ENCODE assay signal across 8 cellular contexts in genomic region chr19:52026255-52026990, GRCh38. TPM values are rescaled to one million over a fixed set of nuclear protein-coding genes. Genes with fewer than 3 reads are reported as not detected.
DNase-seq lines count a peak whose midpoint lies in the region; ATAC-seq and TF ChIP-seq lines count a peak whose summit lies in the region.
"Not testable (repeated sequence)": the region's sequence is repeated elsewhere in the genome, so short reads cannot be mapped to it uniquely, and the experiment has no call there.

No MANE protein-coding gene starts in this region.

- not testable (repeated sequence) for ATAC-seq in CD8-positive, alpha-beta T cell; T-cell (replicated peaks in 1 of 4); naive thymus-derived CD4-positive, alpha-beta T cell

- H3K4me1 Mint-ChIP-seq in CD8-positive, alpha-beta T cell (ENCODE audit: low read depth): peaks cover 30% of the 10 kb centered on the region
- H3K4me1 Mint-ChIP-seq in HFFc6 (ENCODE audit: low read depth) (peaks cover 17% of the 10 kb centered on the region), T-cell (peaks cover 24 to 35% (median 28%) of the 10 kb centered on the region in 3 donors)
- H3K4me1 Mint-ChIP-seq in activated T-helper 1 cell treated with anti-CD3 and anti-CD28 coated beads, Interleukin-12 subunit alpha, Interleukin-12 subunit beta, Interleukin-2, Interleukin-4 antibody, amounts not matched to agents 30 ng/mL and 10 ng/mL and 1 ng/mL, durations not matched to agents 14 hours and 24 hours and 36 hours (ENCODE audit: low read depth): peaks cover 36% of the 10 kb centered on the region
- not testable (repeated sequence) for H3K4me1 Mint-ChIP-seq in endodermal cell
- H3K4me1 Mint-ChIP-seq in naive thymus-derived CD4-positive, alpha-beta T cell: peaks cover 8 to 35% (median 31%) of the 10 kb centered on the region in 7 donors

- H3K36me3 ChIP-seq in CD8-positive, alpha-beta T cell (ENCODE audit: insufficient read depth, low read length): peaks cover 30% of the 10 kb centered on the region
- H3K36me3 ChIP-seq in endodermal cell (ENCODE audit: control insufficient read depth, insufficient read depth, low read length): peaks cover 57% of the 10 kb centered on the region
- H3K36me3 ChIP-seq in naive thymus-derived CD4-positive, alpha-beta T cell (ENCODE audit: control insufficient read depth in 2 of 3, insufficient read depth in 3 of 3, low read length in 3 of 3): peaks cover 19 to 47% (median 20%) of the 10 kb centered on the region in 3 experiments
- not testable (repeated sequence) for H3K36me3 ChIP-seq in prostate gland

- POLR2A ChIA-PET in CD8-positive, alpha-beta T cell (lab: Charles Lee); T-cell (lab: Charles Lee): not testable (repeated sequence)
- POLR2A ChIA-PET in naive thymus-derived CD4-positive, alpha-beta T cell (lab: Charles Lee): interaction anchor here (2.8 to 2.9 kb wide), 2 partner anchors 18 to 22 kb away, joined by 13 to 25 read pairs; partner anchors contain the start of genes ZNF432 and ZNF615

- H3K27me3 Mint-ChIP-seq in CD8-positive, alpha-beta T cell (ENCODE audit: low read depth); HFFc6 (ENCODE audit: insufficient read depth); T-cell; activated T-helper 1 cell treated with anti-CD3 and anti-CD28 coated beads, Interleukin-12 subunit alpha, Interleukin-12 subunit beta, Interleukin-2, Interleukin-4 antibody, amounts not matched to agents 30 ng/mL and 10 ng/mL and 1 ng/mL, durations not matched to agents 14 hours and 24 hours and 36 hours (ENCODE audit: insufficient read depth); endodermal cell (ENCODE audit: insufficient read depth); naive thymus-derived CD4-positive, alpha-beta T cell: not testable (repeated sequence)

- H3K27ac ChIP-seq in CD8-positive, alpha-beta T cell (ENCODE audit: low read depth, low read length); naive thymus-derived CD4-positive, alpha-beta T cell (ENCODE audit: low read depth, low read length): not testable (repeated sequence)
- H3K27ac ChIP-seq in endodermal cell (ENCODE audit: low read depth, low read length) (peak overlapping the region; percentile 85), prostate gland (peak overlapping the region; percentile 91 to 97)

- DNase-seq in CD8-positive, alpha-beta T cell; HFFc6; T-cell; activated T-helper 1 cell treated with anti-CD3 and anti-CD28 coated beads, Interleukin-12 subunit alpha, Interleukin-12 subunit beta, Interleukin-2, Interleukin-4 antibody, amounts not matched to agents 30 ng/mL and 10 ng/mL and 1 ng/mL, durations not matched to agents 14 hours and 24 hours and 36 hours (ENCODE audit: low spot score); naive thymus-derived CD4-positive, alpha-beta T cell: not testable (repeated sequence)
- DNase-seq in endodermal cell (peak; percentile 57), islet precursor cell (peak; percentile 56), prostate gland (ENCODE audit: low spot score) (peak; percentile 22)

- 63 to 77% methylated on average over 7 to 15 of the region's 15 CpGs for WGBS in endodermal cell (ENCODE audit: insufficient coverage in 1 of 2, insufficient read length in 1 of 2), 2 experiments
- 61% methylated on average over 15 of the region's 15 CpGs for WGBS in prostate gland

- peaks cover 47% of the 10 kb centered on the region for H3K9me3 Mint-ChIP-seq in CD8-positive, alpha-beta T cell
- H3K9me3 Mint-ChIP-seq in HFFc6 (peaks cover 66% of the 10 kb centered on the region), T-cell (peaks cover 21 to 40% (median 28%) of the 10 kb centered on the region in 3 donors), endodermal cell (peaks cover 74% of the 10 kb centered on the region)
- H3K9me3 Mint-ChIP-seq in activated T-helper 1 cell treated with anti-CD3 and anti-CD28 coated beads, Interleukin-12 subunit alpha, Interleukin-12 subunit beta, Interleukin-2, Interleukin-4 antibody, amounts not matched to agents 30 ng/mL and 10 ng/mL and 1 ng/mL, durations not matched to agents 14 hours and 24 hours and 36 hours: peaks cover 57% of the 10 kb centered on the region
- peaks cover 5 to 87% (median 54%) of the 10 kb centered on the region in 11 donors for H3K9me3 Mint-ChIP-seq in naive thymus-derived CD4-positive, alpha-beta T cell

- H3K27ac Mint-ChIP-seq in CD8-positive, alpha-beta T cell; HFFc6; T-cell; activated T-helper 1 cell treated with anti-CD3 and anti-CD28 coated beads, Interleukin-12 subunit alpha, Interleukin-12 subunit beta, Interleukin-2, Interleukin-4 antibody, amounts not matched to agents 30 ng/mL and 10 ng/mL and 1 ng/mL, durations not matched to agents 14 hours and 24 hours and 36 hours; naive thymus-derived CD4-positive, alpha-beta T cell: not testable (repeated sequence)
- H3K27ac Mint-ChIP-seq in endodermal cell: peak overlapping the region; percentile 99

- TF ChIP-seq POLR2A in prostate gland (IDR thresholded peaks at IDR 0.05): not testable (repeated sequence)

- H3K4me3 Mint-ChIP-seq in CD8-positive, alpha-beta T cell: peak overlapping the region; percentile 5
- peak overlapping the region; percentile 93; the same call in 1 of the 2 replicates for H3K4me3 Mint-ChIP-seq in HFFc6
- H3K4me3 Mint-ChIP-seq in T-cell: peak overlapping the region; percentile 39 to 94 (median 92)
- H3K4me3 Mint-ChIP-seq in activated T-helper 1 cell treated with anti-CD3 and anti-CD28 coated beads, Interleukin-12 subunit alpha, Interleukin-12 subunit beta, Interleukin-2, Interleukin-4 antibody, amounts not matched to agents 30 ng/mL and 10 ng/mL and 1 ng/mL, durations not matched to agents 14 hours and 24 hours and 36 hours: peak overlapping the region; percentile 92
- peak overlapping the region; percentile 100 for H3K4me3 Mint-ChIP-seq in endodermal cell
- H3K4me3 Mint-ChIP-seq in naive thymus-derived CD4-positive, alpha-beta T cell: peak overlapping the region in 8 of 10 donors; percentile 89 to 99 (median 96)

- intact Hi-C loops in CD8-positive, alpha-beta T cell (cut with DNase I, micrococcal nuclease): loop anchor here in 1 of 2 experiments (5.0 kb wide), 1 partner anchor 111 kb away; the partner anchor contains the start of gene ZNF616
- intact Hi-C loops in activated T-helper 1 cell treated with anti-CD3 and anti-CD28 coated beads, Interleukin-12 subunit alpha, Interleukin-12 subunit beta, Interleukin-2, Interleukin-4 antibody, amounts not matched to agents 30 ng/mL and 10 ng/mL and 1 ng/mL, durations not matched to agents 14 hours and 24 hours and 36 hours (cut with micrococcal nuclease): loop anchor here (5.0 kb wide), 4 partner anchors 39 to 511 kb away; partner anchors contain the start of genes ZNF350 and ZNF616
- intact Hi-C loops in naive thymus-derived CD4-positive, alpha-beta T cell (cut with micrococcal nuclease): loop anchor here in 1 of 2 donors (5.0 kb wide), 2 partner anchors 576 to 1171 kb away; no protein-coding TSS in a partner anchor
- intact Hi-C loops in prostate gland (cut with DNase I): not testable (repeated sequence)

- H3K4me3 ChIP-seq in CD8-positive, alpha-beta T cell (ENCODE audit: low read depth, low read length); naive thymus-derived CD4-positive, alpha-beta T cell (ENCODE audit: low read length): not testable (repeated sequence)
- H3K4me3 ChIP-seq in endodermal cell (ENCODE audit: low read length) (peak overlapping the region; percentile 94), prostate gland (peak overlapping the region in 1 of 2 donors; percentile 69)

- peaks cover 21% of the 10 kb centered on the region for H3K9me3 ChIP-seq in CD8-positive, alpha-beta T cell (ENCODE audit: low read length)
- H3K9me3 ChIP-seq in endodermal cell (ENCODE audit: control insufficient read depth, low read length): peaks cover 76% of the 10 kb centered on the region
- peaks cover 4 to 45% (median 13%) of the 10 kb centered on the region in 3 experiments for H3K9me3 ChIP-seq in naive thymus-derived CD4-positive, alpha-beta T cell (ENCODE audit: control insufficient read depth in 2 of 3, low read length in 3 of 3)
- H3K9me3 ChIP-seq in prostate gland: not testable (repeated sequence)

- H3K4me1 ChIP-seq in CD8-positive, alpha-beta T cell (ENCODE audit: insufficient read depth, low read length): peaks cover 10% of the 10 kb centered on the region
- H3K4me1 ChIP-seq in endodermal cell (ENCODE audit: control insufficient read depth, insufficient read depth, low read length); prostate gland (replicated peaks): not testable (repeated sequence)
- peaks cover 12 to 16% of the 10 kb centered on the region in 2 donors for H3K4me1 ChIP-seq in naive thymus-derived CD4-positive, alpha-beta T cell (ENCODE audit: control insufficient read depth in 2 of 2, insufficient read depth in 2 of 2, low read length in 2 of 2)

- CTCF ChIA-PET in CD8-positive, alpha-beta T cell (lab: Charles Lee); T-cell (lab: Charles Lee); naive thymus-derived CD4-positive, alpha-beta T cell (lab: Charles Lee): not testable (repeated sequence)

- peaks cover 79% of the 10 kb centered on the region for H3K36me3 Mint-ChIP-seq in CD8-positive, alpha-beta T cell
- peaks cover 82% of the 10 kb centered on the region for H3K36me3 Mint-ChIP-seq in HFFc6 (ENCODE audit: low read depth)
- H3K36me3 Mint-ChIP-seq in T-cell: peaks cover 56% of the 10 kb centered on the region
- H3K36me3 Mint-ChIP-seq in activated T-helper 1 cell treated with anti-CD3 and anti-CD28 coated beads, Interleukin-12 subunit alpha, Interleukin-12 subunit beta, Interleukin-2, Interleukin-4 antibody, amounts not matched to agents 30 ng/mL and 10 ng/mL and 1 ng/mL, durations not matched to agents 14 hours and 24 hours and 36 hours (ENCODE audit: low read depth): peaks cover 72% of the 10 kb centered on the region
- peaks cover 69% of the 10 kb centered on the region for H3K36me3 Mint-ChIP-seq in endodermal cell (ENCODE audit: low read depth)
- peaks cover 32 to 84% (median 63%) of the 10 kb centered on the region in 5 donors for H3K36me3 Mint-ChIP-seq in naive thymus-derived CD4-positive, alpha-beta T cell

- not testable (repeated sequence) for H3K27me3 ChIP-seq in CD8-positive, alpha-beta T cell (ENCODE audit: insufficient read depth, low read length); endodermal cell (ENCODE audit: control insufficient read depth, insufficient read depth, low read length, poor library complexity, severe bottlenecking); naive thymus-derived CD4-positive, alpha-beta T cell (ENCODE audit: control insufficient read depth in 2 of 2, insufficient read depth in 2 of 2, low read length in 2 of 2); prostate gland (replicated peaks; ENCODE audit: insufficient read depth)

- peak overlapping the region; percentile 98 for H3K9ac ChIP-seq in endodermal cell (ENCODE audit: extremely low read depth, low read length, poor library complexity, severe bottlenecking)

- TF ChIP-seq CTCF in CD8-positive, alpha-beta T cell (IDR thresholded peaks at IDR 0.05); HFFc6 (IDR thresholded peaks at IDR 0.05); endodermal cell (conservative IDR thresholded peaks at IDR 0.05); prostate gland (IDR thresholded peaks at IDR 0.05): not testable (repeated sequence)

RNA-seq across cellular contexts. Expression of gene ZNF614, which starts 1.8 kb away (rescaled TPM):
- 10 to 100 TPM; 10.6 to 11.4 TPM for total RNA-seq in CD8-positive, alpha-beta T cell
- 1 to 10 TPM; 4.1 to 7.2 (median 5.3) TPM for total RNA-seq in HFFc6 (2021; fragmentation: NEBNext Ultra II Directional; extraction: Animal tissue kit (Norgen Biotek cat#: 25700))
- total RNA-seq in T-cell (10 to 100 TPM in 1 of 5 donors, 1 to 10 TPM in 4; 7.5 to 10.1 (median 9.2) TPM), endodermal cell (10 to 100 TPM; 46.2 to 66.7 TPM), prostate gland (10 to 100 TPM; 12.7 to 15.4 TPM)
- 11.2 and 11.3 TPM in 2 replicates for total RNA-seq in activated T-helper 1 cell treated with anti-CD3 and anti-CD28 coated beads, Interleukin-12 subunit alpha, Interleukin-12 subunit beta, Interleukin-2, Interleukin-4 antibody, amounts not matched to agents 30 ng/mL and 10 ng/mL and 1 ng/mL, durations not matched to agents 14 hours and 24 hours and 36 hours
- 18.5 TPM for polyA plus RNA-seq in endodermal cell (2013, experiment 1 of 2)
- 19.8 TPM for polyA plus RNA-seq in endodermal cell (2013, experiment 2 of 2)
- total RNA-seq in naive thymus-derived CD4-positive, alpha-beta T cell: 10 to 100 TPM in 3 of 5 experiments, 1 to 10 TPM in 2; 5.0 to 14.1 (median 11.1) TPM
- polyA plus RNA-seq in naive thymus-derived CD4-positive, alpha-beta T cell: 1 to 10 TPM; 5.6 to 7.0 TPM

RNA-seq across cellular contexts. Expression of gene ZNF615, which starts 18.4 kb away (rescaled TPM):
- 10 to 100 TPM; 14.7 to 17.2 TPM for total RNA-seq in CD8-positive, alpha-beta T cell
- total RNA-seq in HFFc6 (2021; fragmentation: NEBNext Ultra II Directional; extraction: Animal tissue kit (Norgen Biotek cat#: 25700)): 1 to 10 TPM; 4.4 to 5.7 (median 4.8) TPM
- total RNA-seq in T-cell (10 to 100 TPM; 12.3 to 18.9 (median 16.9) TPM), endodermal cell (10 to 100 TPM; 19.3 to 29.1 TPM), prostate gland (10 to 100 TPM; 29.4 to 35.8 TPM)
- total RNA-seq in activated T-helper 1 cell treated with anti-CD3 and anti-CD28 coated beads, Interleukin-12 subunit alpha, Interleukin-12 subunit beta, Interleukin-2, Interleukin-4 antibody, amounts not matched to agents 30 ng/mL and 10 ng/mL and 1 ng/mL, durations not matched to agents 14 hours and 24 hours and 36 hours: 6.4 and 6.9 TPM in 2 replicates
- polyA plus RNA-seq in endodermal cell (2013, experiment 1 of 2): 9.8 TPM
- polyA plus RNA-seq in endodermal cell (2013, experiment 2 of 2): 10.5 TPM
- 10 to 100 TPM in 3 of 5 experiments, 1 to 10 TPM in 2; 8.7 to 20.9 (median 11.0) TPM for total RNA-seq in naive thymus-derived CD4-positive, alpha-beta T cell
- 10 to 100 TPM; 11.5 to 12.1 TPM for polyA plus RNA-seq in naive thymus-derived CD4-positive, alpha-beta T cell

RNA-seq across cellular contexts. Expression of gene ZNF432, which starts 22.2 kb away (rescaled TPM):
- total RNA-seq in CD8-positive, alpha-beta T cell: 10 to 100 TPM; 16.0 to 18.4 TPM
- total RNA-seq in HFFc6 (2021; fragmentation: NEBNext Ultra II Directional; extraction: Animal tissue kit (Norgen Biotek cat#: 25700)): 1 to 10 TPM; 5.6 to 6.9 (median 6.7) TPM
- total RNA-seq in T-cell (10 to 100 TPM; 12.9 to 22.1 (median 17.3) TPM), endodermal cell (10 to 100 TPM; 21.3 to 31.0 TPM), prostate gland (10 to 100 TPM in 1 of 2 donors, 1 to 10 TPM in 1; 9.3 to 38.6 TPM)
- 12.5 and 15.0 TPM in 2 replicates for total RNA-seq in activated T-helper 1 cell treated with anti-CD3 and anti-CD28 coated beads, Interleukin-12 subunit alpha, Interleukin-12 subunit beta, Interleukin-2, Interleukin-4 antibody, amounts not matched to agents 30 ng/mL and 10 ng/mL and 1 ng/mL, durations not matched to agents 14 hours and 24 hours and 36 hours
- 14.9 TPM for polyA plus RNA-seq in endodermal cell (2013, experiment 1 of 2)
- 17.3 TPM for polyA plus RNA-seq in endodermal cell (2013, experiment 2 of 2)
- total RNA-seq in naive thymus-derived CD4-positive, alpha-beta T cell: 10 to 100 TPM; 13.2 to 25.0 (median 18.1) TPM
- polyA plus RNA-seq in naive thymus-derived CD4-positive, alpha-beta T cell: 1 to 10 TPM; 3.0 to 7.9 TPM

RNA-seq across cellular contexts. Expression of gene ZNF350, which starts 39.8 kb away (rescaled TPM):
- 10 to 100 TPM; 48.1 to 50.8 TPM for total RNA-seq in CD8-positive, alpha-beta T cell
- total RNA-seq in HFFc6 (2021; fragmentation: NEBNext Ultra II Directional; extraction: Animal tissue kit (Norgen Biotek cat#: 25700)): 1 to 10 TPM; 4.8 to 7.0 (median 5.6) TPM
- 10 to 100 TPM; 27.4 to 33.4 (median 29.0) TPM for total RNA-seq in T-cell
- 7.9 and 8.7 TPM in 2 replicates for total RNA-seq in activated T-helper 1 cell treated with anti-CD3 and anti-CD28 coated beads, Interleukin-12 subunit alpha, Interleukin-12 subunit beta, Interleukin-2, Interleukin-4 antibody, amounts not matched to agents 30 ng/mL and 10 ng/mL and 1 ng/mL, durations not matched to agents 14 hours and 24 hours and 36 hours
- 10 to 100 TPM in 1 of 2 donors, 1 to 10 TPM in 1; 8.3 to 11.2 TPM for total RNA-seq in endodermal cell
- 6.5 TPM for polyA plus RNA-seq in endodermal cell (2013, experiment 1 of 2)
- 6.4 TPM for polyA plus RNA-seq in endodermal cell (2013, experiment 2 of 2)
- total RNA-seq in naive thymus-derived CD4-positive, alpha-beta T cell: 10 to 100 TPM; 18.1 to 43.7 (median 36.0) TPM
- 10 to 100 TPM; 19.9 to 26.8 TPM for polyA plus RNA-seq in naive thymus-derived CD4-positive, alpha-beta T cell
- total RNA-seq in prostate gland: 10 to 100 TPM; 31.3 to 34.6 TPM

Comparison
In these comparisons a context has a peak if more than half of its experiments do, and no peak if none do; other contexts are left out.
1. H3K4me3 Mint-ChIP-seq: peak in every context shown above with its lines; median percentile 100 in endodermal cell; 96 in naive thymus-derived CD4-positive, alpha-beta T cell; 93 in HFFc6; 92 in T-cell; 92 in activated T-helper 1 cell treated with anti-CD3 and anti-CD28 coated beads, Interleukin-12 subunit alpha, Interleukin-12 subunit beta, Interleukin-2, Interleukin-4 antibody, amounts not matched to agents 30 ng/mL and 10 ng/mL and 1 ng/mL, durations not matched to agents 14 hours and 24 hours and 36 hours; 5 in CD8-positive, alpha-beta T cell.